1 cellular context compared by ENCODE assay signal in genomic region chr16:85193876-85194275, GRCh38.
TF ChIP-seq lines count a peak whose summit lies in the region.

No MANE protein-coding gene starts in this region.

TF ChIP-seq in SK-N-SH, 30 proteins besides CTCF, POLR2A, EP300 and RAD21 (continued from another document):
- TF ChIP-seq ZBTB33 (IDR thresholded peaks at IDR 0.05; ENCODE audit: borderline replicate concordance, low read depth): no peak
- TF ChIP-seq PBX3 (IDR thresholded peaks at IDR 0.05): no peak
- TF ChIP-seq GABPA (IDR thresholded peaks at IDR 0.05; ENCODE audit: low read depth): no peak
- no peak for TF ChIP-seq RXRA (IDR thresholded peaks at IDR 0.05; ENCODE audit: borderline replicate concordance, low read depth)
- no peak for TF ChIP-seq NRF1 (IDR thresholded peaks at IDR 0.05; ENCODE audit: low read depth, low read length)
